ENCODE assay signal across 1 cellular context in genomic region chr17:82703935-82704865, GRCh38.
TF ChIP-seq lines count a peak whose summit lies in the region.

No MANE protein-coding gene starts in this region.

TF ChIP-seq in HepG2, 621 proteins besides CTCF, POLR2A, EP300 and RAD21 (continued from another document and continues in another):
- TF ChIP-seq U2AF1 (optimal IDR thresholded peaks at IDR 0.05; ENCODE audit: low read depth, low read length) (peak; percentile 39), SP140L (CRISPR knock-in tag; IDR thresholded peaks at IDR 0.05; ENCODE audit: borderline replicate concordance) (no peak), SAP130 (CRISPR knock-in tag; IDR thresholded peaks at IDR 0.05; ENCODE audit: low read depth) (peak; percentile 76), HDAC2 (CRISPR knock-in tag; IDR thresholded peaks at IDR 0.05) (peak; percentile 54; the same call in 1 of the 2 replicates), NFYC (CRISPR knock-in tag; IDR thresholded peaks at IDR 0.05) (no peak), TSC22D2 (CRISPR knock-in tag; IDR thresholded peaks at IDR 0.05; ENCODE audit: borderline replicate concordance) (0 out of 2 replicates have a peak, but pooled peaks have one; percentile 40), SP4 (CRISPR knock-in tag; IDR thresholded peaks at IDR 0.05) (peak; percentile 59; the same call in 1 of the 2 replicates), ATF7-NPFF (CRISPR knock-in tag; IDR thresholded peaks at IDR 0.05; ENCODE audit: low read depth) (0 out of 2 replicates have a peak, but pooled peaks have one; percentile 34), ZNF138 (CRISPR knock-in tag; IDR thresholded peaks at IDR 0.05; ENCODE audit: low read depth) (0 out of 2 replicates have a peak, but pooled peaks have one; percentile 37), ATRX (CRISPR knock-in tag; IDR thresholded peaks at IDR 0.05; ENCODE audit: borderline replicate concordance) (no peak), SRSF1 (optimal IDR thresholded peaks at IDR 0.05; ENCODE audit: low read depth, low read length) (peak; percentile 17), SIN3A (IDR thresholded peaks at IDR 0.05; ENCODE audit: borderline replicate concordance, low read depth, low read length) (0 out of 2 replicates have a peak, but pooled peaks have one; percentile 10), ZEB1 (IDR thresholded peaks at IDR 0.05; ENCODE audit: insufficient replicate concordance, low read depth) (peak; percentile 81), ZNF652 (CRISPR knock-in tag; IDR thresholded peaks at IDR 0.05; ENCODE audit: borderline replicate concordance, low read depth) (no peak), ZNF329 (CRISPR knock-in tag; IDR thresholded peaks at IDR 0.05; ENCODE audit: low read depth) (0 out of 2 replicates have a peak, but pooled peaks have one; percentile 51), THAP11 (CRISPR knock-in tag; IDR thresholded peaks at IDR 0.05) (no peak), GATAD2A (CRISPR knock-in tag; IDR thresholded peaks at IDR 0.05) (peak; percentile 41; the same call in 1 of the 2 replicates), MTA1 (CRISPR knock-in tag; IDR thresholded peaks at IDR 0.05; ENCODE audit: borderline replicate concordance) (peak; percentile 80; the same call in 1 of the 2 replicates), ESRRA (CRISPR knock-in tag; IDR thresholded peaks at IDR 0.05; ENCODE audit: low read depth) (peak; percentile 63; the same call in 1 of the 2 replicates), ZNF343 (CRISPR knock-in tag; IDR thresholded peaks at IDR 0.05) (0 out of 2 replicates have a peak, but pooled peaks have one; percentile 54), IKZF5 (CRISPR knock-in tag; IDR thresholded peaks at IDR 0.05) (peak; percentile 29; the same call in 1 of the 2 replicates), TBX2 (CRISPR knock-in tag; IDR thresholded peaks at IDR 0.05; ENCODE audit: borderline replicate concordance) (peak; percentile 63; the same call in 1 of the 2 replicates), ZBTB2 (CRISPR knock-in tag; IDR thresholded peaks at IDR 0.05; ENCODE audit: low read depth) (no peak), ARID4A (CRISPR knock-in tag; IDR thresholded peaks at IDR 0.05; ENCODE audit: borderline replicate concordance) (peak; percentile 27; the same call in 1 of the 2 replicates), ZNF546 (CRISPR knock-in tag; conservative IDR thresholded peaks at IDR 0.05) (0 out of 2 replicates have a peak, but pooled peaks have one; percentile 58), SNAPC4 (CRISPR knock-in tag; IDR thresholded peaks at IDR 0.05) (peak; percentile 84; the same call in 1 of the 2 replicates)
- TF ChIP-seq, protein P1, sequence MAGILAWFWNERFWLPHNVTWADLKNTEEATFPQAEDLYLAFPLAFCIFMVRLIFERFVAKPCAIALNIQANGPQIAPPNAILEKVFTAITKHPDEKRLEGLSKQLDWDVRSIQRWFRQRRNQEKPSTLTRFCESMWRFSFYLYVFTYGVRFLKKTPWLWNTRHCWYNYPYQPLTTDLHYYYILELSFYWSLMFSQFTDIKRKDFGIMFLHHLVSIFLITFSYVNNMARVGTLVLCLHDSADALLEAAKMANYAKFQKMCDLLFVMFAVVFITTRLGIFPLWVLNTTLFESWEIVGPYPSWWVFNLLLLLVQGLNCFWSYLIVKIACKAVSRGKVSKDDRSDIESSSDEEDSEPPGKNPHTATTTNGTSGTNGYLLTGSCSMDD (CRISPR knock-in tag; IDR thresholded peaks at IDR 0.05) = no peak
- TF ChIP-seq, protein P2, sequence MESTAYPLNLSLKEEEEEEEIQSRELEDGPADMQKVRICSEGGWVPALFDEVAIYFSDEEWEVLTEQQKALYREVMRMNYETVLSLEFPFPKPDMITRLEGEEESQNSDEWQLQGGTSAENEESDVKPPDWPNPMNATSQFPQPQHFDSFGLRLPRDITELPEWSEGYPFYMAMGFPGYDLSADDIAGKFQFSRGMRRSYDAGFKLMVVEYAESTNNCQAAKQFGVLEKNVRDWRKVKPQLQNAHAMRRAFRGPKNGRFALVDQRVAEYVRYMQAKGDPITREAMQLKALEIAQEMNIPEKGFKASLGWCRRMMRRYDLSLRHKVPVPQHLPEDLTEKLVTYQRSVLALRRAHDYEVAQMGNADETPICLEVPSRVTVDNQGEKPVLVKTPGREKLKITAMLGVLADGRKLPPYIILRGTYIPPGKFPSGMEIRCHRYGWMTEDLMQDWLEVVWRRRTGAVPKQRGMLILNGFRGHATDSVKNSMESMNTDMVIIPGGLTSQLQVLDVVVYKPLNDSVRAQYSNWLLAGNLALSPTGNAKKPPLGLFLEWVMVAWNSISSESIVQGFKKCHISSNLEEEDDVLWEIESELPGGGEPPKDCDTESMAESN (CRISPR knock-in tag; conservative IDR thresholded peaks at IDR 0.05) = 0 out of 2 replicates have a peak, but pooled peaks have one; percentile 35
- TF ChIP-seq, protein P3, sequence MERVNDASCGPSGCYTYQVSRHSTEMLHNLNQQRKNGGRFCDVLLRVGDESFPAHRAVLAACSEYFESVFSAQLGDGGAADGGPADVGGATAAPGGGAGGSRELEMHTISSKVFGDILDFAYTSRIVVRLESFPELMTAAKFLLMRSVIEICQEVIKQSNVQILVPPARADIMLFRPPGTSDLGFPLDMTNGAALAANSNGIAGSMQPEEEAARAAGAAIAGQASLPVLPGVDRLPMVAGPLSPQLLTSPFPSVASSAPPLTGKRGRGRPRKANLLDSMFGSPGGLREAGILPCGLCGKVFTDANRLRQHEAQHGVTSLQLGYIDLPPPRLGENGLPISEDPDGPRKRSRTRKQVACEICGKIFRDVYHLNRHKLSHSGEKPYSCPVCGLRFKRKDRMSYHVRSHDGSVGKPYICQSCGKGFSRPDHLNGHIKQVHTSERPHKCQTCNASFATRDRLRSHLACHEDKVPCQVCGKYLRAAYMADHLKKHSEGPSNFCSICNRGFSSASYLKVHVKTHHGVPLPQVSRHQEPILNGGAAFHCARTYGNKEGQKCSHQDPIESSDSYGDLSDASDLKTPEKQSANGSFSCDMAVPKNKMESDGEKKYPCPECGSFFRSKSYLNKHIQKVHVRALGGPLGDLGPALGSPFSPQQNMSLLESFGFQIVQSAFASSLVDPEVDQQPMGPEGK (CRISPR knock-in tag; IDR thresholded peaks at IDR 0.05) = peak; percentile 85
